Comparison of ENCODE assay signal across 8 cellular contexts in genomic region chr19:2739602-2740313, GRCh38. TPM values are rescaled to one million over a fixed set of nuclear protein-coding genes. Genes with fewer than 3 reads are reported as not detected.
DNase-seq lines count a peak whose midpoint lies in the region; ATAC-seq and TF ChIP-seq lines count a peak whose summit lies in the region.

Gene SLC39A3 (minus strand): TSS chr19:2740017. CDS start chr19:2737257, 2,760 bp downstream.

- H3K27ac ChIP-seq in angular gyrus (ENCODE audit: low read depth, low read length) (peak within 1 kb of the TSS; percentile 46), right atrium auricular region (peak within 1 kb of the TSS; percentile 63 to 82), psoas muscle (peak within 1 kb of the TSS; percentile 72), urinary bladder (ENCODE audit: low read depth) (no peak within 1 kb of the TSS)

- H3K27me3 ChIP-seq in right atrium auricular region (no peaks in the 10 kb centered on the region), psoas muscle (ENCODE audit: insufficient read depth in 3 of 3, low read length in 2 of 3) (peaks cover 0 to 3% (median 0%) of the 10 kb centered on the region in 3 donors)

- DNase-seq in NCI-H1930 (lab: John Stamatoyannopoulos, UW) (peak; percentile 84 to 92), right atrium auricular region (ENCODE audit: low spot score) (peak; percentile 97), psoas muscle (peak; percentile 98 to 99)

- intact Hi-C loops in T-helper 2 cell treated with Interferon-gamma antibody and Interleukin-4, amounts not matched to agents 100 ng/mL and 5 ng/mL, for 36 hours (cut with micrococcal nuclease) = loop anchor here (1.0 kb wide), 1 partner anchor 44 kb away; the partner anchor contains the start of gene SGTA
- intact Hi-C loops in psoas muscle (cut with DNase I) = no loop called here

- H3K4me3 ChIP-seq in right atrium auricular region (peak within 1 kb of the TSS; percentile 88 to 98), psoas muscle (peak within 1 kb of the TSS; percentile 96), urinary bladder (ENCODE audit: low read depth, low read length) (peak within 1 kb of the TSS; percentile 97)

- 1 to 2% (median 1%) methylated on average over 47 to 64 of the region's 64 CpGs for WGBS in psoas muscle, 3 donors
- under 1% methylated on average over 64 of the region's 64 CpGs for WGBS in urinary bladder

- H3K36me3 ChIP-seq in right atrium auricular region (peaks cover 15% of the 10 kb centered on the region), psoas muscle (ENCODE audit: insufficient read depth in 1 of 2, low read depth in 1 of 2) (peaks cover 10 to 21% of the 10 kb centered on the region in 2 donors), urinary bladder (ENCODE audit: insufficient read depth) (peaks cover 2% of the 10 kb centered on the region)

- TF ChIP-seq CTCF in right atrium auricular region (IDR thresholded peaks at IDR 0.05) (peak; percentile 20 to 34), psoas muscle (IDR thresholded peaks at IDR 0.05) (no peak)

- H3K4me1 ChIP-seq in right atrium auricular region (peaks cover 0 to 8% of the 10 kb centered on the region in 2 donors), psoas muscle (peaks cover 3% of the 10 kb centered on the region), urinary bladder (ENCODE audit: insufficient read depth) (no peaks in the 10 kb centered on the region)

- ATAC-seq in GM18502 (IDR thresholded peaks at IDR 0.05; ENCODE audit: poor library complexity, unreplicated experiment) (peak; percentile 95), HG02943 (IDR thresholded peaks at IDR 0.05; ENCODE audit: low read depth, unreplicated experiment) (peak; percentile 92), psoas muscle (peak; percentile 100)

- H3K9me3 ChIP-seq in right atrium auricular region (no peaks in the 10 kb centered on the region), psoas muscle (no peaks in the 10 kb centered on the region)

RNA-seq across cellular contexts. Expression of gene SLC39A3, which starts in this region (rescaled TPM):
- total RNA-seq in T-helper 2 cell treated with Interferon-gamma antibody and Interleukin-4, amounts not matched to agents 100 ng/mL and 5 ng/mL, for 36 hours = 30.9 and 31.2 TPM in 2 replicates
- total RNA-seq in right atrium auricular region (10 to 100 TPM; 22.9 to 38.0 TPM), psoas muscle (10 to 100 TPM; 16.9 to 26.8 (median 20.0) TPM), urinary bladder (14.3 TPM)
- polyA plus RNA-seq in psoas muscle (10 to 100 TPM; 28.4 to 70.1 (median 32.6) TPM), urinary bladder (44.0 TPM)
